In genomic region chr3:143240921-143241320, GRCh38 we compare ENCODE assay signal across 18 cellular contexts.
DNase-seq lines count a peak whose midpoint lies in the region; ATAC-seq, FAIRE-seq and TF ChIP-seq lines count a peak whose summit lies in the region.
"Had no signal": no experiment of that assay in that cellular context is flagged by ENCODE, and none has a peak within 500 bp of the region (broad histone marks: within the 10 kb centered on the region; RNA-seq: fewer than 3 reads in every experiment).

No MANE protein-coding gene starts in this region.

- H3K23ac ChIP-seq in H9 (ENCODE audit: insufficient read length, low read depth, low read length): no peak overlapping the region

- no peaks in the 10 kb centered on the region for H3K27me3 ChIP-seq in endothelial cell of umbilical vein (ENCODE audit: control insufficient read depth in 2 of 2, insufficient read depth in 2 of 2, low read length in 2 of 2)
- H3K27me3 ChIP-seq in gastroesophageal sphincter: no peaks in the 10 kb centered on the region
- no peaks in the 10 kb centered on the region for H3K27me3 ChIP-seq in H9 (ENCODE audit: insufficient read depth, low read length)

- H3K4me1 Mint-ChIP-seq in activated naive CD4-positive, alpha-beta T cell treated with anti-CD3 and anti-CD28 coated beads, Interleukin-2, amount 50 U/mL, for 24 hours: peaks cover 25% of the 10 kb centered on the region
- peaks cover 4 to 5% of the 10 kb centered on the region in 2 experiments; a peak in 3 of 4 replicates for H3K4me1 Mint-ChIP-seq in H9

- H3K14ac ChIP-seq in H9 (ENCODE audit: insufficient read depth, low read length): no peak overlapping the region

- POLR2A ChIA-PET in endothelial cell of umbilical vein (lab: Charles Lee): no interaction called here

- no peak overlapping the region for H3T11ph ChIP-seq in H9 (ENCODE audit: low read length)

- no peaks in the 10 kb centered on the region for H3K23me2 ChIP-seq in H9 (ENCODE audit: insufficient read length, low read depth, low read length, poor library complexity, severe bottlenecking)

- TF ChIP-seq CTCF in endothelial cell of umbilical vein (IDR thresholded peaks at IDR 0.05; ENCODE audit: extremely low read depth in 1 of 2, insufficient read depth in 1 of 2, low read depth in 1 of 2, low read length in 2 of 2) (no peak), gastroesophageal sphincter (IDR thresholded peaks at IDR 0.05) (no peak), H9 (conservative IDR thresholded peaks at IDR 0.05) (no peak)

- TF ChIP-seq EP300 in gastroesophageal sphincter (IDR thresholded peaks at IDR 0.05): no peak

- H3K4me1 ChIP-seq in endothelial cell of umbilical vein (ENCODE audit: control insufficient read depth, extremely low read depth, insufficient read depth, low read length): peaks cover 37% of the 10 kb centered on the region
- H3K4me1 ChIP-seq in gastroesophageal sphincter: peaks cover 0 to 20% (median 7%) of the 10 kb centered on the region in 3 donors
- 0 out of 2 replicates have a peak, but pooled peaks cover 3% of the 10 kb centered on the region for H3K4me1 ChIP-seq in H9 (ENCODE audit: insufficient read depth, low read length)
- H3K4me1 ChIP-seq: HAP-1 had no signal

- H3K79me1 ChIP-seq in H9 (ENCODE audit: insufficient read depth, low read depth, low read length, poor library complexity, severe bottlenecking): no peaks in the 10 kb centered on the region

- no peak overlapping the region for H4K91ac ChIP-seq in H9 (ENCODE audit: insufficient read length, low read depth, low read length)

- H2BK12ac ChIP-seq in H9 (ENCODE audit: insufficient read length, low read depth, low read length): no peak overlapping the region

- H2BK15ac ChIP-seq in H9 (ENCODE audit: low read depth, low read length): no peak overlapping the region

- peak; percentile 77 for FAIRE-seq in endothelial cell of umbilical vein (lab: Jason Lieb, UNC)
- FAIRE-seq: HTR-8/SVneo, RCC 7860 had no signal

- no TSS peak for BruUV-seq in endothelial cell of umbilical vein (replicated peaks; lab: Mats Ljungman, UMichigan)

- no peak overlapping the region for H3K4ac ChIP-seq in H9 (ENCODE audit: low read depth, low read length)

- WGBS in gastroesophageal sphincter (ENCODE audit: low coverage in 1 of 2), 2 donors: 36 to 49% methylated on average over 4 of the region's 4 CpGs
- no CpG with 5 or more reads among the region's 4 CpGs for WGBS in H9 (ENCODE audit: extremely low coverage, insufficient read length, low lambda C conversion rate)

- H3K56ac ChIP-seq in H9 (ENCODE audit: insufficient read length, low read depth, low read length): no peak overlapping the region

- peaks cover 3% of the 10 kb centered on the region for H3K36me3 Mint-ChIP-seq in activated naive CD4-positive, alpha-beta T cell treated with anti-CD3 and anti-CD28 coated beads, Interleukin-2, amount 50 U/mL, for 24 hours
- H3K36me3 Mint-ChIP-seq in H9 (ENCODE audit: insufficient read depth in 1 of 3, low read depth in 3 of 3): no peaks in the 10 kb centered on the region; a peak in 1 of 7 replicates

- no peaks in the 10 kb centered on the region for H3K9me3 ChIP-seq in endothelial cell of umbilical vein (replicated peaks; ENCODE audit: control insufficient read depth, insufficient read depth, low read length)
- no peaks in the 10 kb centered on the region for H3K9me3 ChIP-seq in gastroesophageal sphincter
- H3K9me3 ChIP-seq in H9 (ENCODE audit: control insufficient read depth, low read depth, low read length): no peaks in the 10 kb centered on the region
- H3K9me3 ChIP-seq: HAP-1 had no signal

- H3K9ac ChIP-seq in endothelial cell of umbilical vein (replicated peaks; ENCODE audit: extremely low read depth, insufficient read depth, low read length) (no peak overlapping the region), H9 (ENCODE audit: extremely low read depth, insufficient read length, low read length) (no peak overlapping the region)

- DNase-seq in activated naive CD4-positive, alpha-beta T cell (lab: John Stamatoyannopoulos, UW): no peak
- no peak for DNase-seq in endothelial cell of umbilical vein (ENCODE audit: low read depth, low spot score)
- DNase-seq in cerebellum (ENCODE audit: low spot score): no peak
- no peak for DNase-seq in left lobe of liver (ENCODE audit: low spot score)
- DNase-seq in H9: no peak
- DNase-seq: C1 segment of cervical spinal cord, GF-D8, NCI-H187 treated with DMSO at 0.1 percent for 48 hours, NCI-H345, NCI-H69, SHP77 had no signal

- H3K27ac ChIP-seq in endothelial cell of umbilical vein (ENCODE audit: insufficient read depth, low read depth, low read length) (no peak overlapping the region), gastroesophageal sphincter (peak overlapping the region in 3 of 4 donors; percentile 55 to 72 (median 58)), H9 (ENCODE audit: insufficient read length, low read depth, low read length) (no peak overlapping the region)
- H3K27ac ChIP-seq: HL-60 had no signal

- H4K5ac ChIP-seq in H9 (ENCODE audit: insufficient read length, low read depth, low read length): no peak overlapping the region

- H2AFZ ChIP-seq in endothelial cell of umbilical vein (ENCODE audit: low read depth, low read length): peak overlapping the region; percentile 24
- no peak overlapping the region for H2AFZ ChIP-seq in H9 (ENCODE audit: low read length)

- H3K36me3 ChIP-seq in endothelial cell of umbilical vein (ENCODE audit: control insufficient read depth in 2 of 2, extremely low read depth in 1 of 2, insufficient read depth in 2 of 2, low read length in 2 of 2) (no peaks in the 10 kb centered on the region), gastroesophageal sphincter (no peaks in the 10 kb centered on the region)
- H3K36me3 ChIP-seq: HAP-1 had no signal

- H3K27me3 Mint-ChIP-seq in activated naive CD4-positive, alpha-beta T cell treated with anti-CD3 and anti-CD28 coated beads, Interleukin-2, amount 50 U/mL, for 24 hours: no peaks in the 10 kb centered on the region
- no peaks in the 10 kb centered on the region for H3K27me3 Mint-ChIP-seq in H9 (ENCODE audit: low read depth)

- ATAC-seq in gastroesophageal sphincter: no peak
- ATAC-seq in GM19467 (IDR thresholded peaks at IDR 0.05; ENCODE audit: unreplicated experiment): no peak
- ATAC-seq in left lobe of liver: no peak

- H3K18ac ChIP-seq in H9 (ENCODE audit: insufficient read length, low read depth, low read length): no peak overlapping the region

- H2BK5ac ChIP-seq in H9 (ENCODE audit: insufficient read length, low read length): no peak overlapping the region

- dilution Hi-C loops in endothelial cell of umbilical vein (cut with MboI; ENCODE audit: extremely low pct_ligation_motif_present, low sequenced_read_pairs): no loop called here

- H3K9me3 Mint-ChIP-seq in activated naive CD4-positive, alpha-beta T cell treated with anti-CD3 and anti-CD28 coated beads, Interleukin-2, amount 50 U/mL, for 24 hours: peaks cover 5% of the 10 kb centered on the region
- no peaks in the 10 kb centered on the region; a peak in 2 of 5 replicates for H3K9me3 Mint-ChIP-seq in H9

- intact Hi-C loops in endothelial cell of umbilical vein (cut with micrococcal nuclease): no loop called here

- no peaks in the 10 kb centered on the region for H3K79me2 ChIP-seq in endothelial cell of umbilical vein (ENCODE audit: control insufficient read depth, insufficient read depth, low read length)
- no peaks in the 10 kb centered on the region for H3K79me2 ChIP-seq in H9 (ENCODE audit: insufficient read depth, low read length)

- H2AK5ac ChIP-seq in H9 (ENCODE audit: insufficient read length, low read length): no peak overlapping the region

- H3K4me2 ChIP-seq in endothelial cell of umbilical vein (ENCODE audit: insufficient read depth, low read length) (peak overlapping the region; percentile 18), H9 (ENCODE audit: insufficient read depth, insufficient read length, low read length) (no peak overlapping the region)

- H2BK120ac ChIP-seq in H9 (ENCODE audit: low read depth, low read length, poor library complexity, severe bottlenecking): no peak overlapping the region

- no peak overlapping the region for H2BK20ac ChIP-seq in H9 (ENCODE audit: low read depth, low read length, poor library complexity, severe bottlenecking)

- H3K27ac Mint-ChIP-seq in activated naive CD4-positive, alpha-beta T cell treated with anti-CD3 and anti-CD28 coated beads, Interleukin-2, amount 50 U/mL, for 24 hours: peak overlapping the region; percentile 1
- H3K27ac Mint-ChIP-seq in H9: no peak overlapping the region

- no peak overlapping the region for H3K4me3 Mint-ChIP-seq in activated naive CD4-positive, alpha-beta T cell treated with anti-CD3 and anti-CD28 coated beads, Interleukin-2, amount 50 U/mL, for 24 hours
- no peak overlapping the region for H3K4me3 Mint-ChIP-seq in H9

- no peak overlapping the region for H4K8ac ChIP-seq in H9 (replicated peaks; ENCODE audit: insufficient read length, low read depth, low read length)

- TF ChIP-seq POLR2A in endothelial cell of umbilical vein (IDR thresholded peaks at IDR 0.05; ENCODE audit: low read depth, low read length) (no peak), gastroesophageal sphincter (IDR thresholded peaks at IDR 0.05) (no peak)

- no peaks in the 10 kb centered on the region for H3K9me1 ChIP-seq in endothelial cell of umbilical vein (replicated peaks; ENCODE audit: control insufficient read depth, extremely low read depth, insufficient read depth, low read length)

- no peak overlapping the region for H3K4me3 ChIP-seq in endothelial cell of umbilical vein (replicated peaks in 1 of 3; ENCODE audit: insufficient read depth in 1 of 3, low read depth in 1 of 3, low read length in 3 of 3)
- H3K4me3 ChIP-seq in gastroesophageal sphincter: no peak overlapping the region
- H3K4me3 ChIP-seq: HAP-1 had no signal

- H4K20me1 ChIP-seq in endothelial cell of umbilical vein (replicated peaks; ENCODE audit: control insufficient read depth, extremely low read depth, insufficient read depth, low read length): no peaks in the 10 kb centered on the region
- no peaks in the 10 kb centered on the region for H4K20me1 ChIP-seq in H9 (ENCODE audit: control insufficient read depth, insufficient read depth, insufficient read length)

- CTCF ChIA-PET in endothelial cell of umbilical vein (lab: Charles Lee): interaction anchor here (0.6 to 1.1 kb wide), 3 partner anchors 22 to 433 kb away, joined by 3 to 5 read pairs (median 4); no protein-coding TSS in a partner anchor

TF ChIP-seq in endothelial cell of umbilical vein, 7 proteins besides CTCF, POLR2A, EP300 and RAD21 (continues in another document):
- TF ChIP-seq GATA2 (IDR thresholded peaks at IDR 0.05; ENCODE audit: insufficient read depth, insufficient read length, low read depth, low read length) (no peak), MAX (IDR thresholded peaks at IDR 0.05; ENCODE audit: insufficient read depth, insufficient read length) (no peak), EZH2 (IDR thresholded peaks at IDR 0.05; ENCODE audit: borderline replicate concordance, low read depth, low read length, severe bottlenecking) (no peak), MYC (IDR thresholded peaks at IDR 0.05; ENCODE audit: low read depth, low read length) (no peak), POLR2AphosphoS5 (IDR thresholded peaks at IDR 0.05; ENCODE audit: insufficient read depth, low read depth, low read length) (no peak), FOS (IDR thresholded peaks at IDR 0.05; ENCODE audit: borderline replicate concordance, insufficient read depth, low read length) (no peak)

Comparison
In these comparisons a context has a peak if more than half of its experiments do, and no peak if none do; other contexts are left out.
1. H3K27ac ChIP-seq: peak in gastroesophageal sphincter (3 of 4); none in endothelial cell of umbilical vein (single experiment) and H9 (single experiment).